8 cellular contexts compared by ENCODE assay signal in genomic region chr19:12681074-12681987, GRCh38. TPM values are rescaled to one million over a fixed set of nuclear protein-coding genes. Genes with fewer than 3 reads are reported as not detected.
DNase-seq lines count a peak whose midpoint lies in the region; ATAC-seq and TF ChIP-seq lines count a peak whose summit lies in the region.

Gene DHPS (minus strand): TSS chr19:12681880. CDS start chr19:12681766, 114 bp downstream.

- no peaks in the 10 kb centered on the region for H3K4me1 ChIP-seq in A673 (ENCODE audit: insufficient read depth, low read length, poor library complexity, severe bottlenecking)
- H3K4me1 ChIP-seq in breast epithelium: no peaks in the 10 kb centered on the region
- no peaks in the 10 kb centered on the region for H3K4me1 ChIP-seq in iPS-20b (ENCODE audit: insufficient read depth, low read length)

- TSS peak; percentile 78 for BruUV-seq in A673 (replicated peaks; lab: Mats Ljungman, UMichigan)

- H3K9me3 ChIP-seq in A673 (ENCODE audit: low read depth, low read length, poor library complexity, severe bottlenecking) (no peaks in the 10 kb centered on the region), breast epithelium (no peaks in the 10 kb centered on the region), iPS-20b (ENCODE audit: insufficient read depth, low read depth, low read length) (no peaks in the 10 kb centered on the region)

- ATAC-seq in GM18868 (IDR thresholded peaks at IDR 0.05; ENCODE audit: unreplicated experiment): peak; percentile 77
- peak; percentile 59 for ATAC-seq in HG03135 (IDR thresholded peaks at IDR 0.05; ENCODE audit: unreplicated experiment)

- no peak for TF ChIP-seq CTCF in A673 (conservative IDR thresholded peaks at IDR 0.05; ENCODE audit: low read depth, low read length)
- no peak for TF ChIP-seq CTCF in VCaP (conservative IDR thresholded peaks at IDR 0.05)
- TF ChIP-seq CTCF in breast epithelium (IDR thresholded peaks at IDR 0.05): no peak

- CTCF ChIA-PET in A673 (lab: Charles Lee): interaction anchor here (0.7 to 0.9 kb wide), 2 partner anchors 12 to 86 kb away, joined by 3 to 7 read pairs; a partner anchor contains a TSS

- peak within 1 kb of the TSS; percentile 100 for H3K27ac ChIP-seq in A673 (ENCODE audit: low read depth, low read length, poor library complexity, severe bottlenecking)
- peak within 1 kb of the TSS; percentile 100 for H3K27ac ChIP-seq in VCaP
- H3K27ac ChIP-seq in breast epithelium: peak within 1 kb of the TSS; percentile 98 to 99
- peak within 1 kb of the TSS; percentile 100 for H3K27ac ChIP-seq in iPS-20b (ENCODE audit: low read length)
- H3K27ac ChIP-seq in skin epidermis: peak within 1 kb of the TSS; percentile 63 to 99 (median 96)

- H3K36me3 ChIP-seq in A673 (ENCODE audit: insufficient read depth, low read length, poor library complexity, severe bottlenecking) (peaks cover 36% of the 10 kb centered on the region), breast epithelium (no peaks in the 10 kb centered on the region), iPS-20b (ENCODE audit: insufficient read depth, low read depth, low read length) (peaks cover 36% of the 10 kb centered on the region)

- intact Hi-C loops in A673 (cut with micrococcal nuclease; ENCODE audit: unreplicated experiment): loop anchor here (5.0 kb wide), 1 partner anchor 111 kb away; the partner anchor contains the start of gene JUNB
- intact Hi-C loops in breast epithelium (cut with DNase I; ENCODE audit: low total_unique reads): no loop called here

- peak; percentile 45 for TF ChIP-seq POLR2A in breast epithelium (IDR thresholded peaks at IDR 0.05)

- H3K9ac ChIP-seq in iPS-20b (ENCODE audit: low read depth, low read length): peak within 1 kb of the TSS; percentile 100

- POLR2A ChIA-PET in A673 (lab: Charles Lee; ENCODE audit: low non-redundant PET): interaction anchor here (0.5 kb wide), 1 partner anchor 941 kb away, joined by 8 read pairs; no protein-coding TSS in a partner anchor

- DNase-seq in A673 (ENCODE audit: low spot score) (peak; percentile 100), NCI-H2196 treated with DMSO at 0.1 percent for 48 hours (lab: John Stamatoyannopoulos, UW; ENCODE audit: unreplicated experiment) (peak; percentile 99), breast epithelium (ENCODE audit: low spot score in 2 of 2) (peak; percentile 86 to 90)

- H3K4me3 ChIP-seq in A673 (ENCODE audit: low read depth, low read length, poor library complexity, severe bottlenecking) (peak within 1 kb of the TSS; percentile 77), breast epithelium (peak within 1 kb of the TSS; percentile 75 to 94 (median 87)), iPS-20b (ENCODE audit: low read length) (peak within 1 kb of the TSS; percentile 99), skin epidermis (peak within 1 kb of the TSS; percentile 56 to 98 (median 71))

- H3K27me3 ChIP-seq in A673 (replicated peaks; ENCODE audit: insufficient read depth, low read depth, low read length, poor library complexity): no peaks in the 10 kb centered on the region
- no peaks in the 10 kb centered on the region for H3K27me3 ChIP-seq in breast epithelium
- H3K27me3 ChIP-seq in iPS-20b (ENCODE audit: insufficient read depth, low read length): no peaks in the 10 kb centered on the region

RNA-seq across cellular contexts. Expression of gene DHPS, which starts in this region (rescaled TPM):
- total RNA-seq in A673 (2021): 117 and 127 TPM in 2 replicates
- 100 to 1,000 TPM in 1 of 3 donors, 10 to 100 TPM in 2; 86.6 to 117 (median 91.4) TPM for total RNA-seq in breast epithelium

Comparison
In these comparisons a context has a peak if more than half of its experiments do, and no peak if none do; other contexts are left out.
1. Peak in every context shown above with its lines: DNase-seq, ATAC-seq, H3K4me3 ChIP-seq and H3K27ac ChIP-seq.